ENCODE assay signal across 25 cellular contexts in genomic region chr20:49942942-49943341, GRCh38. TPM values are rescaled to one million over a fixed set of nuclear protein-coding genes. Genes with fewer than 3 reads are reported as not detected.
DNase-seq lines count a peak whose midpoint lies in the region; ATAC-seq, FAIRE-seq and TF ChIP-seq lines count a peak whose summit lies in the region.
"Had no signal": no experiment of that assay in that cellular context is flagged by ENCODE, and none has a peak within 500 bp of the region (broad histone marks: within the 10 kb centered on the region; RNA-seq: fewer than 3 reads in every experiment).

No MANE protein-coding gene starts in this region.

- H3K9ac ChIP-seq in HepG2 (ENCODE audit: insufficient read depth, low read depth, low read length), result no peak overlapping the region
- H3K9ac ChIP-seq: GM23248 had no signal

- peaks cover 30% of the 10 kb centered on the region for H4K20me1 ChIP-seq in HepG2 (ENCODE audit: insufficient read depth, low read length)

- H3K4me2 ChIP-seq in HepG2 (ENCODE audit: low read depth, low read length), result no peak overlapping the region
- H3K4me2 ChIP-seq: BLaER1 treated with 17β-estradiol and CSF1 and Interleukin-3, amounts not matched to agents 10 nM and 100 nM had no signal

- no peak for TF ChIP-seq RAD21 in HepG2 (CRISPR knock-in tag; IDR thresholded peaks at IDR 0.05)

- CTCF ChIA-PET in HepG2 (lab: Yijun Ruan, JAX; ENCODE audit: low intra/inter-chr PET ratio, low total read pairs), result no interaction called here

- no peak for FAIRE-seq in HepG2 (lab: Jason Lieb, UNC)
- FAIRE-seq: A549, D721Med, GM12878, GM19239, H1 had no signal

- WGBS in HepG2 (ENCODE audit: low lambda C conversion rate), result 97% methylated on average over 3 of the region's 3 CpGs
- WGBS in right lobe of liver (ENCODE audit: insufficient coverage, low coverage, low lambda C conversion rate, missing lambda C conversion rate), result 85% methylated on average over 3 of the region's 3 CpGs
- 92 to 97% methylated on average over 3 of the region's 3 CpGs for WGBS in sigmoid colon, 2 donors

- POLR2A ChIA-PET in HepG2 (lab: Yijun Ruan, JAX), result interaction anchor here (0.7 to 0.8 kb wide), 2 partner anchors 26 to 480 kb away, joined by 3 to 4 read pairs; no protein-coding TSS in a partner anchor

- BruUV-seq in HepG2 (replicated peaks; lab: Mats Ljungman, UMichigan), result no TSS peak

- TF ChIP-seq EP300 in HepG2 (IDR thresholded peaks at IDR 0.05; ENCODE audit: low read depth in 2 of 2, low read length in 2 of 2), result no peak
- TF ChIP-seq EP300 in HepG2 (CRISPR knock-in tag; IDR thresholded peaks at IDR 0.05; ENCODE audit: borderline replicate concordance), result no peak
- no peak for TF ChIP-seq EP300 in sigmoid colon (IDR thresholded peaks at IDR 0.05)

- DNase-seq in HepG2 (ENCODE audit: low spot score) (no peak), right lobe of liver (no peak), sigmoid colon (peak; percentile 15), SW 1271 (lab: John Stamatoyannopoulos, UW) (no peak)
- DNase-seq in central memory CD4-positive, alpha-beta T cell, result no peak
- DNase-seq: 8988T; ACHN; AML-193; BE2C; CD4-positive, alpha-beta T cell; CD8-positive, alpha-beta memory T cell; DMS 273 treated with DMSO at 0.1 percent for 48 hours; DMS79; EL; GDM1; GM23248; H7; HCEC 1CT had no signal

- TF ChIP-seq CTCF in HepG2 (CRISPR knock-in tag; IDR thresholded peaks at IDR 0.05), result no peak
- TF ChIP-seq CTCF in right lobe of liver (IDR thresholded peaks at IDR 0.05), result no peak
- no peak for TF ChIP-seq CTCF in VCaP (conservative IDR thresholded peaks at IDR 0.05)
- no peak for TF ChIP-seq CTCF in sigmoid colon (IDR thresholded peaks at IDR 0.05)

- intact Hi-C loops in HepG2 (cut with micrococcal nuclease; ENCODE audit: unreplicated experiment), result no loop called here
- intact Hi-C loops in right lobe of liver (cut with DNase I), result no loop called here
- intact Hi-C loops in sigmoid colon (cut with DNase I), result no loop called here

- no peaks in the 10 kb centered on the region for H3K9me3 ChIP-seq in HepG2 (ENCODE audit: low read length)
- H3K9me3 ChIP-seq in right lobe of liver, result no peaks in the 10 kb centered on the region
- no peaks in the 10 kb centered on the region for H3K9me3 ChIP-seq in sigmoid colon
- H3K9me3 ChIP-seq: A549; BE2C; BLaER1 treated with 17β-estradiol and CSF1 and Interleukin-3, amounts not matched to agents 10 nM and 100 nM had no signal

- no peak overlapping the region for H3K27ac ChIP-seq in HepG2 (ENCODE audit: extremely low read length, insufficient read depth, low read length)
- H3K27ac ChIP-seq in right lobe of liver, result no peak overlapping the region
- H3K27ac ChIP-seq in VCaP, result peak overlapping the region; percentile 14; the same call in 1 of the 2 replicates
- H3K27ac ChIP-seq in sigmoid colon, result no peak overlapping the region
- H3K27ac ChIP-seq: BLaER1 treated with 17β-estradiol and CSF1 and Interleukin-3, amounts not matched to agents 10 nM and 100 nM; GM23248 had no signal

- TF ChIP-seq POLR2A in HepG2 (IDR thresholded peaks at IDR 0.05; ENCODE audit: insufficient read depth in 1 of 2, low read depth in 2 of 2, low read length in 2 of 2), result no peak
- no peak for TF ChIP-seq POLR2A in right lobe of liver (IDR thresholded peaks at IDR 0.05)
- TF ChIP-seq POLR2A in sigmoid colon (IDR thresholded peaks at IDR 0.05), result no peak

- peaks cover 91% of the 10 kb centered on the region for H3K4me1 ChIP-seq in HepG2 (ENCODE audit: insufficient read depth, low read length)
- peaks cover 0 to 15% (median 7%) of the 10 kb centered on the region in 4 donors for H3K4me1 ChIP-seq in right lobe of liver
- peaks cover 0 to 28% (median 17%) of the 10 kb centered on the region in 4 donors for H3K4me1 ChIP-seq in sigmoid colon

- no peaks in the 10 kb centered on the region for H3K27me3 ChIP-seq in HepG2 (ENCODE audit: control insufficient read depth in 1 of 2, insufficient read depth in 2 of 2, low read length in 2 of 2)
- H3K27me3 ChIP-seq in right lobe of liver, result no peaks in the 10 kb centered on the region
- H3K27me3 ChIP-seq in sigmoid colon, result no peaks in the 10 kb centered on the region
- H3K27me3 ChIP-seq: BE2C; BLaER1 treated with 17β-estradiol and CSF1 and Interleukin-3, amounts not matched to agents 10 nM and 100 nM had no signal

- no peak overlapping the region for H3K4me3 ChIP-seq in HepG2 (replicated peaks in 1 of 3; ENCODE audit: insufficient read depth in 1 of 3, low read depth in 2 of 3, low read length in 3 of 3)
- no peak overlapping the region for H3K4me3 ChIP-seq in right lobe of liver
- H3K4me3 ChIP-seq in sigmoid colon, result no peak overlapping the region
- H3K4me3 ChIP-seq: A549; BLaER1 treated with 17β-estradiol and CSF1 and Interleukin-3, amounts not matched to agents 10 nM and 100 nM; GM12878; GM23248 had no signal

- H3K79me2 ChIP-seq in HepG2 (ENCODE audit: insufficient read depth, low read length), result peaks cover 71% of the 10 kb centered on the region

- H2AFZ ChIP-seq in HepG2 (ENCODE audit: low read length), result no peak overlapping the region
- H2AFZ ChIP-seq: GM23248 had no signal

- in situ Hi-C loops in HepG2 (cut with HindIII; ENCODE audit: extremely low pct_ligation_motif_present, low pct_unique_long_range_greater_than_20kb), result no loop called here

- peaks cover 31 to 73% of the 10 kb centered on the region in 2 experiments for H3K36me3 ChIP-seq in HepG2 (replicated peaks in 1 of 2; ENCODE audit: control insufficient read depth in 1 of 2, insufficient read depth in 2 of 2, low read length in 2 of 2)
- H3K36me3 ChIP-seq in right lobe of liver, result peaks cover 0 to 67% (median 27%) of the 10 kb centered on the region in 4 donors
- peaks cover 10 to 83% (median 24%) of the 10 kb centered on the region in 4 donors for H3K36me3 ChIP-seq in sigmoid colon

- no peak for ATAC-seq in HepG2
- ATAC-seq in right lobe of liver, result no peak
- ATAC-seq: GM12878 had no signal

RNA-seq across cellular contexts. Expression of gene RNF114, which starts 6.7 kb away (rescaled TPM):
- total RNA-seq in HepG2 (2016; rRNA removed; fragmentation: Illumina TruSeq; extraction: Trizol), result 119 and 137 TPM in 2 replicates
- 20.7 and 21.9 TPM in 2 replicates for total RNA-seq in HepG2 (2016; cell fraction: cytosol; rRNA removed; fragmentation: Illumina TruSeq; extraction: Trizol; ENCODE audit: low read depth)
- total RNA-seq in HepG2 (2016; cell fraction: insoluble cytoplasmic fraction; rRNA removed; fragmentation: Illumina TruSeq; extraction: Trizol), result 117 and 134 TPM in 2 replicates
- total RNA-seq in HepG2 (2016; cell fraction: membrane; rRNA removed; fragmentation: Illumina TruSeq; extraction: Trizol), result 58.2 and 60.7 TPM in 2 replicates
- 54.0 and 64.8 TPM in 2 replicates for total RNA-seq in HepG2 (2016; cell fraction: nucleus; rRNA removed; fragmentation: Illumina TruSeq; extraction: Trizol)
- polyA plus RNA-seq in HepG2 (2011; rRNA removed), result 120 and 126 TPM in 2 replicates
- polyA plus RNA-seq in HepG2 (2011; cell fraction: cytosol; rRNA removed), result 177 and 201 TPM in 2 replicates
- 108 and 112 TPM in 2 replicates for polyA plus RNA-seq in HepG2 (2011; cell fraction: nucleus; rRNA removed)
- 108 and 111 TPM in 2 replicates for polyA plus RNA-seq in HepG2 (2012)
- polyA plus RNA-seq in HepG2 (2016; cell fraction: cytosol; fragmentation: Illumina TruSeq; extraction: Trizol; ENCODE audit: low read depth), result 27.1 and 29.4 TPM in 2 replicates
- 140 and 169 TPM in 2 replicates for polyA plus RNA-seq in HepG2 (2016; cell fraction: insoluble cytoplasmic fraction; fragmentation: Illumina TruSeq; extraction: Trizol; ENCODE audit: low read depth)
- 33.3 and 36.2 TPM in 2 replicates for polyA plus RNA-seq in HepG2 (2016; cell fraction: membrane; fragmentation: Illumina TruSeq; extraction: Trizol; ENCODE audit: low read depth)
- polyA plus RNA-seq in HepG2 (2016; cell fraction: nucleus; fragmentation: Illumina TruSeq; extraction: Trizol; ENCODE audit: insufficient read depth, low read depth), result 104 and 116 TPM in 2 replicates
- 71.3 and 124 TPM in 2 replicates for polyA minus RNA-seq in HepG2 (2011; rRNA and poly(A)+ RNA removed; ENCODE audit: low replicate concordance)
- polyA minus RNA-seq in HepG2 (2011; cell fraction: cytosol; rRNA and poly(A)+ RNA removed), result 93.0 and 100 TPM in 2 replicates
- 73.1 and 76.2 TPM in 2 replicates for polyA minus RNA-seq in HepG2 (2011; cell fraction: nucleus; rRNA and poly(A)+ RNA removed)
- total RNA-seq in right lobe of liver, result 100 to 1,000 TPM in 1 of 6 experiments, 10 to 100 TPM in 5; 38.6 to 113 (median 44.9) TPM
- total RNA-seq in sigmoid colon, result 100 to 1,000 TPM; 121 to 151 (median 136) TPM
- 10 to 100 TPM; 59.5 to 61.7 (median 61.0) TPM for polyA plus RNA-seq in sigmoid colon

RNA-seq across cellular contexts. Expression of gene SPATA2, which starts 27.6 kb away (rescaled TPM):
- total RNA-seq in HepG2 (2016; rRNA removed; fragmentation: Illumina TruSeq; extraction: Trizol) (3.2 and 4.3 TPM in 2 replicates), right lobe of liver (1 to 10 TPM; 1.9 to 3.6 (median 2.9) TPM), sigmoid colon (1 to 10 TPM; 2.1 to 4.7 (median 2.7) TPM)
- total RNA-seq in HepG2 (2016; cell fraction: cytosol; rRNA removed; fragmentation: Illumina TruSeq; extraction: Trizol; ENCODE audit: low read depth), result 1.9 TPM in 2 replicates
- 3.3 and 3.4 TPM in 2 replicates for total RNA-seq in HepG2 (2016; cell fraction: insoluble cytoplasmic fraction; rRNA removed; fragmentation: Illumina TruSeq; extraction: Trizol)
- total RNA-seq in HepG2 (2016; cell fraction: membrane; rRNA removed; fragmentation: Illumina TruSeq; extraction: Trizol), result 5.6 and 6.9 TPM in 2 replicates
- total RNA-seq in HepG2 (2016; cell fraction: nucleus; rRNA removed; fragmentation: Illumina TruSeq; extraction: Trizol), result 3.5 and 4.4 TPM in 2 replicates
- polyA plus RNA-seq in HepG2 (2011; rRNA removed) (8.7 and 9.5 TPM in 2 replicates), sigmoid colon (10 to 100 TPM; 10.7 to 12.5 (median 10.8) TPM)
- 6.2 and 6.7 TPM in 2 replicates for polyA plus RNA-seq in HepG2 (2011; cell fraction: cytosol; rRNA removed)
- 9.5 and 9.7 TPM in 2 replicates for polyA plus RNA-seq in HepG2 (2011; cell fraction: nucleus; rRNA removed)
- 7.5 and 8.6 TPM in 2 replicates for polyA plus RNA-seq in HepG2 (2012)
- polyA plus RNA-seq in HepG2 (2016; cell fraction: cytosol; fragmentation: Illumina TruSeq; extraction: Trizol; ENCODE audit: low read depth), result 2.9 and 3.5 TPM in 2 replicates
- 8.7 and 11.5 TPM in 2 replicates for polyA plus RNA-seq in HepG2 (2016; cell fraction: insoluble cytoplasmic fraction; fragmentation: Illumina TruSeq; extraction: Trizol; ENCODE audit: low read depth)
- 9.3 and 9.7 TPM in 2 replicates for polyA plus RNA-seq in HepG2 (2016; cell fraction: membrane; fragmentation: Illumina TruSeq; extraction: Trizol; ENCODE audit: low read depth)
- polyA plus RNA-seq in HepG2 (2016; cell fraction: nucleus; fragmentation: Illumina TruSeq; extraction: Trizol; ENCODE audit: insufficient read depth, low read depth), result 11.3 and 13.5 TPM in 2 replicates
- polyA minus RNA-seq in HepG2 (2011; rRNA and poly(A)+ RNA removed; ENCODE audit: low replicate concordance), result 11.4 and 11.8 TPM in 2 replicates
- polyA minus RNA-seq in HepG2 (2011; cell fraction: cytosol; rRNA and poly(A)+ RNA removed), result 6.0 and 6.9 TPM in 2 replicates
- polyA minus RNA-seq in HepG2 (2011; cell fraction: nucleus; rRNA and poly(A)+ RNA removed), result 5.5 and 6.7 TPM in 2 replicates

RNA-seq across cellular contexts. Expression of gene SNAI1, which starts 39.8 kb away (rescaled TPM):
- total RNA-seq in HepG2 (2016; rRNA removed; fragmentation: Illumina TruSeq; extraction: Trizol), result 1.3 and 1.4 TPM in 2 replicates
- total RNA-seq in HepG2 (2016; cell fraction: cytosol; rRNA removed; fragmentation: Illumina TruSeq; extraction: Trizol; ENCODE audit: low read depth), result 0.35 and 0.40 TPM in 2 replicates
- 1.1 and 1.4 TPM in 2 replicates for total RNA-seq in HepG2 (2016; cell fraction: insoluble cytoplasmic fraction; rRNA removed; fragmentation: Illumina TruSeq; extraction: Trizol)
- 0.68 and 1.4 TPM in 2 replicates for total RNA-seq in HepG2 (2016; cell fraction: membrane; rRNA removed; fragmentation: Illumina TruSeq; extraction: Trizol)
- total RNA-seq in HepG2 (2016; cell fraction: nucleus; rRNA removed; fragmentation: Illumina TruSeq; extraction: Trizol), result 1.4 and 2.3 TPM in 2 replicates
- polyA plus RNA-seq in HepG2 (2011; rRNA removed), result 1.3 and 1.5 TPM in 2 replicates
- polyA plus RNA-seq in HepG2 (2011; cell fraction: cytosol; rRNA removed), result 0.35 and 0.76 TPM in 2 replicates
- polyA plus RNA-seq in HepG2 (2011; cell fraction: nucleus; rRNA removed), result 3.0 and 3.7 TPM in 2 replicates
- polyA plus RNA-seq in HepG2 (2012), result 1.5 and 1.6 TPM in 2 replicates
- polyA plus RNA-seq in HepG2 (2016; cell fraction: cytosol; fragmentation: Illumina TruSeq; extraction: Trizol; ENCODE audit: low read depth), result 0.55 and 0.59 TPM in 2 replicates
- polyA plus RNA-seq in HepG2 (2016; cell fraction: insoluble cytoplasmic fraction; fragmentation: Illumina TruSeq; extraction: Trizol; ENCODE audit: low read depth), result 2.2 and 3.6 TPM in 2 replicates
- polyA plus RNA-seq in HepG2 (2016; cell fraction: membrane; fragmentation: Illumina TruSeq; extraction: Trizol; ENCODE audit: low read depth), result 0.93 and 1.2 TPM in 2 replicates
- polyA plus RNA-seq in HepG2 (2016; cell fraction: nucleus; fragmentation: Illumina TruSeq; extraction: Trizol; ENCODE audit: insufficient read depth, low read depth), result 3.5 and 4.2 TPM in 2 replicates
- 1.4 and 7.4 TPM in 2 replicates for polyA minus RNA-seq in HepG2 (2011; rRNA and poly(A)+ RNA removed; ENCODE audit: low replicate concordance)
- 0.40 and 0.79 TPM in 2 replicates for polyA minus RNA-seq in HepG2 (2011; cell fraction: cytosol; rRNA and poly(A)+ RNA removed)
- polyA minus RNA-seq in HepG2 (2011; cell fraction: nucleus; rRNA and poly(A)+ RNA removed), result 0.77 and 1.6 TPM in 2 replicates
- 1 to 10 TPM in 4 of 6 experiments, under 1 TPM in 2; 0.73 to 1.9 (median 1.1) TPM for total RNA-seq in right lobe of liver
- total RNA-seq in sigmoid colon, result 1 to 10 TPM; 1.1 to 2.6 (median 1.8) TPM
- polyA plus RNA-seq in sigmoid colon, result 1 to 10 TPM in 1 of 3 donors, under 1 TPM in 2; 0.60 to 2.9 (median 0.69) TPM
